1 cellular context compared by ENCODE assay signal in the genomic region with DNA sequence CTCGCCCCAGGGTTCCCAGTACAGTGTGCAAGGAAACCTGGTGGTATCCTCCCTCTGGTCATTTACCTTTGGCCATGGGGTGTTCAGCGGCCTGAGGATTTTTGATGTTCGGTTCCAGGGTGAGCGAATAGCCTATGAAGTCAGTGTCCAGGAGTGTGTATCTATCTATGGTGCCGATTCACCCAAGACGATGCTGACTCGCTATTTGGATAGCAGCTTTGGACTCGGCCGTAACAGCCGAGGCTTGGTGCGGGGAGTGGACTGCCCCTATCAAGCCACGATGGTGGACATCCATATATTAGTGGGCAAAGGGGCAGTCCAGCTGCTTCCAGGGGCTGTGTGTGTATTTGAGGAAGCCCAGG.
TF ChIP-seq lines count a peak whose summit lies in the region.

No MANE protein-coding gene starts in this region.

TF ChIP-seq in HepG2, 621 proteins besides CTCF, POLR2A, EP300 and RAD21:
- TF ChIP-seq RXRA (CRISPR knock-in tag; IDR thresholded peaks at IDR 0.05) (no peak), ZNF646 (CRISPR knock-in tag; IDR thresholded peaks at IDR 0.05) (no peak), SUZ12 (IDR thresholded peaks at IDR 0.05; ENCODE audit: low read depth, low read length) (no peak), ZNF703 (CRISPR knock-in tag; IDR thresholded peaks at IDR 0.05; ENCODE audit: borderline replicate concordance) (no peak), RFX5 (IDR thresholded peaks at IDR 0.05; ENCODE audit: low read depth, low read length) (no peak), REPIN1 (CRISPR knock-in tag; IDR thresholded peaks at IDR 0.05; ENCODE audit: borderline replicate concordance, low read depth) (no peak), ZBTB26 (CRISPR knock-in tag; IDR thresholded peaks at IDR 0.05; ENCODE audit: borderline replicate concordance) (no peak), RARA (CRISPR knock-in tag; IDR thresholded peaks at IDR 0.05) (no peak), NAIF1 (CRISPR knock-in tag; IDR thresholded peaks at IDR 0.05; ENCODE audit: borderline replicate concordance) (no peak), ZKSCAN1 (IDR thresholded peaks at IDR 0.05; ENCODE audit: low read length) (no peak), ZSCAN30 (CRISPR knock-in tag; IDR thresholded peaks at IDR 0.05) (no peak), MIXL1 (CRISPR knock-in tag; IDR thresholded peaks at IDR 0.05) (no peak), TBP (CRISPR knock-in tag; IDR thresholded peaks at IDR 0.05) (no peak), HCFC1 (IDR thresholded peaks at IDR 0.05; ENCODE audit: low read depth, low read length) (no peak), ZFX (CRISPR knock-in tag; IDR thresholded peaks at IDR 0.05; ENCODE audit: low read depth) (0 out of 2 replicates have a peak, but pooled peaks have one; percentile 1), ZC3H13 (CRISPR knock-in tag; IDR thresholded peaks at IDR 0.05) (0 out of 2 replicates have a peak, but pooled peaks have one; percentile 24)
TF ChIP-seq in HepG2: peak in this region for 2.
